Comparison of ENCODE assay signal across 13 cellular contexts in genomic region chr2:176087330-176088047, GRCh38. TPM values are rescaled to one million over a fixed set of nuclear protein-coding genes. Genes with fewer than 3 reads are reported as not detected.
DNase-seq lines count a peak whose midpoint lies in the region; ATAC-seq, FAIRE-seq and TF ChIP-seq lines count a peak whose summit lies in the region.
"Had no signal": no experiment of that assay in that cellular context is flagged by ENCODE, and none has a peak within 500 bp of the region (broad histone marks: within the 10 kb centered on the region; RNA-seq: fewer than 3 reads in every experiment).

No MANE protein-coding gene starts in this region.

- no peak overlapping the region for H3K27ac ChIP-seq in WERI-Rb-1
- H3K27ac ChIP-seq in naive thymus-derived CD4-positive, alpha-beta T cell (ENCODE audit: low read depth, low read length): no peak overlapping the region
- H3K27ac ChIP-seq: BLaER1 treated with 17β-estradiol and CSF1 and Interleukin-3, amounts not matched to agents 10 nM and 100 nM had no signal

- H3K27me3 ChIP-seq in WERI-Rb-1 (ENCODE audit: insufficient read depth, low read depth, severe bottlenecking): peaks cover 99% of the 10 kb centered on the region
- H3K27me3 ChIP-seq in naive thymus-derived CD4-positive, alpha-beta T cell (ENCODE audit: control insufficient read depth in 2 of 2, insufficient read depth in 2 of 2, low read length in 2 of 2): peaks cover 38 to 87% of the 10 kb centered on the region in 2 donors

- DNase-seq in DMS79 (lab: John Stamatoyannopoulos, UW) (peak; percentile 53), WERI-Rb-1 (no peak), HuH-7 (ENCODE audit: low spot score) (no peak), urothelium cell line (ENCODE audit: low spot score) (no peak)
- no peak for DNase-seq in naive thymus-derived CD4-positive, alpha-beta T cell
- DNase-seq: activated CD8-positive, alpha-beta memory T cell treated with anti-CD3 and anti-CD28 coated beads, Interleukin-2, amount 10 ng/mL, durations not matched to agents 7 days and 5 days; stimulated activated naive CD8-positive, alpha-beta T cell treated with anti-CD3 and anti-CD28 coated beads, Interleukin-15, Interleukin-2, amounts not matched to agents 100 U/mL and 50 U/mL, for 24 hours; T1000 had no signal

- CTCF ChIA-PET in naive thymus-derived CD4-positive, alpha-beta T cell (lab: Charles Lee): no interaction called here

- ATAC-seq in naive thymus-derived CD4-positive, alpha-beta T cell: no peak
- ATAC-seq in GM21528 (IDR thresholded peaks at IDR 0.05; ENCODE audit: low FRiP score, unreplicated experiment): no peak
- ATAC-seq: activated CD8-positive, alpha-beta memory T cell treated with anti-CD3 and anti-CD28 coated beads, Interleukin-2, amount 10 ng/mL, durations not matched to agents 7 days and 5 days had no signal

- peaks cover 9% of the 10 kb centered on the region for H3K9me3 ChIP-seq in WERI-Rb-1 (ENCODE audit: severe bottlenecking)
- peaks cover 0 to 32% (median 13%) of the 10 kb centered on the region in 3 experiments for H3K9me3 ChIP-seq in naive thymus-derived CD4-positive, alpha-beta T cell (ENCODE audit: control insufficient read depth in 2 of 3, low read length in 3 of 3)

- H3K4me3 ChIP-seq in WERI-Rb-1 (ENCODE audit: low read depth, low read length): peak overlapping the region; percentile 18
- no peak overlapping the region for H3K4me3 ChIP-seq in naive thymus-derived CD4-positive, alpha-beta T cell (ENCODE audit: low read length)
- H3K4me3 ChIP-seq: BLaER1 treated with 17β-estradiol and CSF1 and Interleukin-3, amounts not matched to agents 10 nM and 100 nM; HAP-1 had no signal

- peaks cover 81 to 96% (median 85%) of the 10 kb centered on the region in 5 donors for H3K27me3 Mint-ChIP-seq in naive thymus-derived CD4-positive, alpha-beta T cell

- peaks cover 6 to 31% (median 17%) of the 10 kb centered on the region in 7 donors for H3K4me1 Mint-ChIP-seq in naive thymus-derived CD4-positive, alpha-beta T cell

- FAIRE-seq in urothelium cell line (lab: Jason Lieb, UNC): no peak
- FAIRE-seq: RCC 7860 had no signal

- intact Hi-C loops in naive thymus-derived CD4-positive, alpha-beta T cell (cut with micrococcal nuclease): loop anchor here in 1 of 2 donors (5.0 to 10.0 kb wide), 2 partner anchors 45 to 1753 kb away; partner anchors contain the start of gene SP9

- H3K4me3 Mint-ChIP-seq in naive thymus-derived CD4-positive, alpha-beta T cell: peak overlapping the region in 7 of 10 donors; percentile 9 to 79 (median 64)
- H3K4me3 Mint-ChIP-seq: activated CD8-positive, alpha-beta memory T cell treated with anti-CD3 and anti-CD28 coated beads, Interleukin-2, amount 10 ng/mL, durations not matched to agents 7 days and 5 days had no signal

- POLR2A ChIA-PET in naive thymus-derived CD4-positive, alpha-beta T cell (lab: Charles Lee): no interaction called here

- TF ChIP-seq CTCF in WERI-Rb-1 (IDR thresholded peaks at IDR 0.05; ENCODE audit: low read depth, low read length): no peak

- no peaks in the 10 kb centered on the region for H3K36me3 ChIP-seq in WERI-Rb-1
- H3K36me3 ChIP-seq in naive thymus-derived CD4-positive, alpha-beta T cell (ENCODE audit: control insufficient read depth in 2 of 3, insufficient read depth in 3 of 3, low read length in 3 of 3): no peaks in the 10 kb centered on the region
- H3K36me3 ChIP-seq: BLaER1 treated with 17β-estradiol and CSF1 and Interleukin-3, amounts not matched to agents 10 nM and 100 nM; HAP-1 had no signal

- H3K36me3 Mint-ChIP-seq in naive thymus-derived CD4-positive, alpha-beta T cell: peaks cover 0 to 38% (median 3%) of the 10 kb centered on the region in 5 donors

- no peaks in the 10 kb centered on the region for H3K4me1 ChIP-seq in naive thymus-derived CD4-positive, alpha-beta T cell (ENCODE audit: control insufficient read depth in 2 of 2, insufficient read depth in 2 of 2, low read length in 2 of 2)

- H3K9me3 Mint-ChIP-seq in naive thymus-derived CD4-positive, alpha-beta T cell: peaks cover 2 to 75% (median 31%) of the 10 kb centered on the region in 11 donors

- peak overlapping the region in 6 of 9 donors; percentile 41 to 98 (median 64) for H3K27ac Mint-ChIP-seq in naive thymus-derived CD4-positive, alpha-beta T cell
- H3K27ac Mint-ChIP-seq: activated CD8-positive, alpha-beta memory T cell treated with anti-CD3 and anti-CD28 coated beads, Interleukin-2, amount 10 ng/mL, durations not matched to agents 7 days and 5 days had no signal

RNA-seq across cellular contexts. Expression of gene EVX2, which starts 3.7 kb away (rescaled TPM):
- not detected for total RNA-seq in naive thymus-derived CD4-positive, alpha-beta T cell
- not detected for polyA plus RNA-seq in naive thymus-derived CD4-positive, alpha-beta T cell
- total RNA-seq: activated CD8-positive, alpha-beta memory T cell treated with anti-CD3 and anti-CD28 coated beads, Interleukin-2, amount 10 ng/mL, durations not matched to agents 7 days and 5 days; naive thymus-derived CD8-positive, alpha-beta T cell had no signal
- polyA plus RNA-seq: naive thymus-derived CD8-positive, alpha-beta T cell had no signal

RNA-seq across cellular contexts. Expression of gene HOXD13, which starts 5.0 kb away (rescaled TPM):
- not detected for total RNA-seq in naive thymus-derived CD4-positive, alpha-beta T cell
- polyA plus RNA-seq in naive thymus-derived CD4-positive, alpha-beta T cell: not detected
- total RNA-seq: activated CD8-positive, alpha-beta memory T cell treated with anti-CD3 and anti-CD28 coated beads, Interleukin-2, amount 10 ng/mL, durations not matched to agents 7 days and 5 days; naive thymus-derived CD8-positive, alpha-beta T cell had no signal
- polyA plus RNA-seq: naive thymus-derived CD8-positive, alpha-beta T cell had no signal

RNA-seq across cellular contexts. Expression of gene HOXD12, which starts 12.1 kb away (rescaled TPM):
- not detected for total RNA-seq in naive thymus-derived CD4-positive, alpha-beta T cell
- not detected for polyA plus RNA-seq in naive thymus-derived CD4-positive, alpha-beta T cell
- total RNA-seq: activated CD8-positive, alpha-beta memory T cell treated with anti-CD3 and anti-CD28 coated beads, Interleukin-2, amount 10 ng/mL, durations not matched to agents 7 days and 5 days; naive thymus-derived CD8-positive, alpha-beta T cell had no signal
- polyA plus RNA-seq: naive thymus-derived CD8-positive, alpha-beta T cell had no signal

RNA-seq across cellular contexts. Expression of gene HOXD11, which starts 19.6 kb away (rescaled TPM):
- not detected for total RNA-seq in naive thymus-derived CD4-positive, alpha-beta T cell
- not detected for polyA plus RNA-seq in naive thymus-derived CD4-positive, alpha-beta T cell
- total RNA-seq: activated CD8-positive, alpha-beta memory T cell treated with anti-CD3 and anti-CD28 coated beads, Interleukin-2, amount 10 ng/mL, durations not matched to agents 7 days and 5 days; naive thymus-derived CD8-positive, alpha-beta T cell had no signal
- polyA plus RNA-seq: naive thymus-derived CD8-positive, alpha-beta T cell had no signal

RNA-seq across cellular contexts. Expression of gene HOXD10, which starts 29.1 kb away (rescaled TPM):
- total RNA-seq in naive thymus-derived CD4-positive, alpha-beta T cell: not detected
- polyA plus RNA-seq in naive thymus-derived CD4-positive, alpha-beta T cell: not detected
- total RNA-seq: activated CD8-positive, alpha-beta memory T cell treated with anti-CD3 and anti-CD28 coated beads, Interleukin-2, amount 10 ng/mL, durations not matched to agents 7 days and 5 days; naive thymus-derived CD8-positive, alpha-beta T cell had no signal
- polyA plus RNA-seq: naive thymus-derived CD8-positive, alpha-beta T cell had no signal
